ENCODE assay signal across 8 cellular contexts in genomic region chr1:226308723-226309397, GRCh38. TPM values are rescaled to one million over a fixed set of nuclear protein-coding genes. Genes with fewer than 3 reads are reported as not detected.
DNase-seq lines count a peak whose midpoint lies in the region; ATAC-seq, FAIRE-seq and TF ChIP-seq lines count a peak whose summit lies in the region.

LIN9 (minus strand) TSS chr1:226309164; CDS start chr1:226309139, 25 bp downstream.

- TF ChIP-seq CTCF in GM12864 (IDR thresholded peaks at IDR 0.05; ENCODE audit: low read depth, low read length, missing control alignments) (no peak), pancreas (IDR thresholded peaks at IDR 0.05) (no peak), thyroid gland (IDR thresholded peaks at IDR 0.05) (no peak)

- peak in 1 of 2 donors; percentile 50 for TF ChIP-seq POLR2A in thyroid gland (IDR thresholded peaks at IDR 0.05)

- H3K36me3 ChIP-seq in pancreas (no peaks in the 10 kb centered on the region), thyroid gland (no peaks in the 10 kb centered on the region)

- no peak for FAIRE-seq in pancreas (lab: Jason Lieb, UNC)

- peaks cover 26% of the 10 kb centered on the region for H3K4me1 Mint-ChIP-seq in activated naive CD8-positive, alpha-beta T cell (ENCODE audit: low read depth)

- peak within 1 kb of the TSS; percentile 88 for H3K4me3 ChIP-seq in GM12864 (ENCODE audit: low read depth, low read length)
- peak within 1 kb of the TSS; percentile 58 to 100 (median 98) for H3K4me3 ChIP-seq in pancreas
- H3K4me3 ChIP-seq in thyroid gland (replicated peaks in 1 of 3): peak within 1 kb of the TSS; percentile 67 to 94 (median 92)

- peak; percentile 57 for DNase-seq in GM12864 (ENCODE audit: low read depth)
- peak; percentile 93 for DNase-seq in NCI-H1092 (lab: John Stamatoyannopoulos, UW)
- DNase-seq in SKM-1 treated with dmso at 0.1 percent for 144 hours (lab: John Stamatoyannopoulos, UW; ENCODE audit: unreplicated experiment): peak; percentile 94
- DNase-seq in Right ventricle myocardium superior: peak; percentile 96
- peak; percentile 83 to 97 (median 92) for DNase-seq in pancreas
- DNase-seq in thyroid gland: peak; percentile 82 to 83

- no peaks in the 10 kb centered on the region for H3K27me3 Mint-ChIP-seq in activated naive CD8-positive, alpha-beta T cell

- H3K36me3 Mint-ChIP-seq in activated naive CD8-positive, alpha-beta T cell: peaks cover 7% of the 10 kb centered on the region

- H3K27ac Mint-ChIP-seq in activated naive CD8-positive, alpha-beta T cell: peak within 1 kb of the TSS; percentile 87

- peak within 1 kb of the TSS in 3 of 4 donors; percentile 22 to 58 (median 28) for H3K27ac ChIP-seq in pancreas
- peak within 1 kb of the TSS in 2 of 3 donors; percentile 4 to 56 for H3K27ac ChIP-seq in thyroid gland

- H3K4me3 Mint-ChIP-seq in activated naive CD8-positive, alpha-beta T cell: peak within 1 kb of the TSS; percentile 91

- ATAC-seq in HG02610 (IDR thresholded peaks at IDR 0.05; ENCODE audit: unreplicated experiment) (peak; percentile 78), Right ventricle myocardium superior (ENCODE audit: poor library complexity) (peak; percentile 85), pancreas (peak; percentile 91 to 97 (median 95))

- H3K9me3 ChIP-seq in pancreas (no peaks in the 10 kb centered on the region), thyroid gland (no peaks in the 10 kb centered on the region)

- intact Hi-C loops in Right ventricle myocardium superior (cut with DNase I) (no loop called here), pancreas (cut with DNase I) (no loop called here), thyroid gland (cut with DNase I) (no loop called here)

- H3K9me3 Mint-ChIP-seq in activated naive CD8-positive, alpha-beta T cell (ENCODE audit: low read depth): no peaks in the 10 kb centered on the region

- WGBS in pancreas, 2 donors: 0% methylated on average over 38 to 77 of the region's 77 CpGs
- WGBS in thyroid gland, 2 donors: 0% methylated on average over 27 of the region's 77 CpGs; no CpG with 5 or more reads in 1 of the 2 donors

- H3K4me1 ChIP-seq in pancreas (peaks cover 0 to 3% (median 0%) of the 10 kb centered on the region in 3 donors), thyroid gland (peaks cover 2 to 11% of the 10 kb centered on the region in 2 donors)

- H3K27me3 ChIP-seq in pancreas: no peaks in the 10 kb centered on the region
- no peaks in the 10 kb centered on the region for H3K27me3 ChIP-seq in thyroid gland

RNA-seq across cellular contexts. Expression of gene LIN9, which starts in this region (rescaled TPM):
- total RNA-seq in Right ventricle myocardium superior (21.9 TPM), pancreas (1 to 10 TPM in 4 of 6 donors, under 1 TPM in 2; 0.57 to 2.2 (median 1.2) TPM), thyroid gland (1 to 10 TPM; 1.9 to 3.3 (median 2.6) TPM)
- polyA plus RNA-seq in pancreas: 1 to 10 TPM in 1 of 2 donors, under 1 TPM in 1; 0.72 to 1.3 TPM

Comparison
In these comparisons a context has a peak if more than half of its experiments do, and no peak if none do; other contexts are left out.
1. Peak in every context shown above with its lines: DNase-seq, ATAC-seq, H3K4me3 ChIP-seq and H3K27ac ChIP-seq.